Comparison of ENCODE assay signal across 13 cellular contexts in genomic region chr9:135939351-135940265, GRCh38. TPM values are rescaled to one million over a fixed set of nuclear protein-coding genes. Genes with fewer than 3 reads are reported as not detected.
DNase-seq lines count a peak whose midpoint lies in the region; ATAC-seq, FAIRE-seq and TF ChIP-seq lines count a peak whose summit lies in the region.
"Had no signal": no experiment of that assay in that cellular context is flagged by ENCODE, and none has a peak within 500 bp of the region (broad histone marks: within the 10 kb centered on the region; RNA-seq: fewer than 3 reads in every experiment).

No MANE protein-coding gene starts in this region.

- H3K27me3 Mint-ChIP-seq in astrocyte (ENCODE audit: low read depth, unreplicated experiment), result no peaks in the 10 kb centered on the region

- peaks cover 4% of the 10 kb centered on the region for H3K36me3 ChIP-seq in astrocyte (ENCODE audit: insufficient read depth, low read length)

- H3K4me1 ChIP-seq in astrocyte (ENCODE audit: insufficient read depth, low read length), result no peaks in the 10 kb centered on the region
- H3K4me1 ChIP-seq: parathyroid adenoma had no signal

- H3K27me3 ChIP-seq in astrocyte (ENCODE audit: insufficient read depth, low read length), result no peaks in the 10 kb centered on the region
- H3K27me3 ChIP-seq: BLaER1 treated with 17β-estradiol and CSF1 and Interleukin-3, amounts not matched to agents 10 nM and 100 nM had no signal

- H3K4me3 Mint-ChIP-seq in astrocyte (ENCODE audit: unreplicated experiment), result peak overlapping the region; percentile 45

- peaks cover 22% of the 10 kb centered on the region for H3K36me3 Mint-ChIP-seq in astrocyte (ENCODE audit: low read depth, unreplicated experiment)

- DNase-seq in KBM-7 (peak; percentile 40), astrocyte (ENCODE audit: low read depth) (no peak), EL (no peak), HuH-7 (ENCODE audit: low spot score) (no peak), amniotic stem cell (lab: John Stamatoyannopoulos, UW) (no peak)
- peak; percentile 61 to 77 for DNase-seq in activated CD4-positive, alpha-beta T cell treated with anti-CD3 and anti-CD28 coated beads, Interleukin-2, amount 50 U/mL, for 48 hours
- peak in 2 of 3 donors; percentile 20 to 41 for DNase-seq in stimulated activated CD4-positive, alpha-beta T cell treated with anti-CD3 and anti-CD28 coated beads, TNF-alpha, amount 100 ng/mL, for 48 hours (ENCODE audit: low read depth in 3 of 3)
- DNase-seq: islet precursor cell, NCI-H187 had no signal

- FAIRE-seq in astrocyte (lab: Jason Lieb, UNC), result no peak

- peaks cover 10% of the 10 kb centered on the region for H4K20me1 ChIP-seq in astrocyte (ENCODE audit: insufficient read depth, low read length)

- no peaks in the 10 kb centered on the region for H3K9me3 Mint-ChIP-seq in astrocyte (ENCODE audit: unreplicated experiment)

- H3K4me3 ChIP-seq in astrocyte (ENCODE audit: insufficient read depth, low read depth, low read length), result no peak overlapping the region
- H3K4me3 ChIP-seq: BLaER1 treated with 17β-estradiol and CSF1 and Interleukin-3, amounts not matched to agents 10 nM and 100 nM; thoracic aorta had no signal

- in situ Hi-C loops in KBM-7 (cut with MboI; ENCODE audit: low pct_unique_long_range_greater_than_20kb, low sequenced_read_pairs), result no loop called here

- no peaks in the 10 kb centered on the region for H3K4me1 Mint-ChIP-seq in astrocyte (ENCODE audit: low read depth, unreplicated experiment)

- no peak overlapping the region for H2AFZ ChIP-seq in astrocyte (ENCODE audit: low read depth, low read length)
- H2AFZ ChIP-seq: parathyroid adenoma had no signal

- no peak overlapping the region for H3K27ac Mint-ChIP-seq in astrocyte (ENCODE audit: unreplicated experiment)

- H3K4me2 ChIP-seq in astrocyte (ENCODE audit: low read length), result no peak overlapping the region
- H3K4me2 ChIP-seq: BLaER1 treated with 17β-estradiol and CSF1 and Interleukin-3, amounts not matched to agents 10 nM and 100 nM had no signal

- H3K9ac ChIP-seq in astrocyte (ENCODE audit: low read length), result no peak overlapping the region
- H3K9ac ChIP-seq: parathyroid adenoma had no signal

- no peaks in the 10 kb centered on the region for H3K9me3 ChIP-seq in astrocyte (ENCODE audit: insufficient read depth, low read depth, low read length)
- H3K9me3 ChIP-seq: thoracic aorta had no signal

- no peaks in the 10 kb centered on the region for H3K79me2 ChIP-seq in astrocyte (ENCODE audit: insufficient read depth, low read length)

- no peak overlapping the region for H3K27ac ChIP-seq in astrocyte (ENCODE audit: low read depth, low read length)
- H3K27ac ChIP-seq: BLaER1 treated with 17β-estradiol and CSF1 and Interleukin-3, amounts not matched to agents 10 nM and 100 nM; parathyroid adenoma; thoracic aorta had no signal

- no peak for TF ChIP-seq CTCF in astrocyte (IDR thresholded peaks at IDR 0.05; ENCODE audit: insufficient read depth, low read depth, low read length)

- no peak for ATAC-seq in GM19463 (IDR thresholded peaks at IDR 0.05; ENCODE audit: unreplicated experiment)

RNA-seq across cellular contexts. Expression of gene UBAC1, which starts 21.6 kb away (rescaled TPM):
- 31.8 and 32.5 TPM in 2 replicates for total RNA-seq in astrocyte

RNA-seq across cellular contexts. Expression of gene CAMSAP1, which starts 32.3 kb away (rescaled TPM):
- 27.3 and 34.8 TPM in 2 replicates for total RNA-seq in astrocyte

Comparison
In these comparisons a context has a peak if more than half of its experiments do, and no peak if none do; other contexts are left out.
1. DNase-seq: peak in KBM-7 (single experiment), activated CD4-positive, alpha-beta T cell treated with anti-CD3 and anti-CD28 coated beads, Interleukin-2, amount 50 U/mL, for 48 hours (2 of 2) and stimulated activated CD4-positive, alpha-beta T cell treated with anti-CD3 and anti-CD28 coated beads, TNF-alpha, amount 100 ng/mL, for 48 hours (2 of 3); none in astrocyte (single experiment), EL (single experiment), HuH-7 (single experiment) and amniotic stem cell (single experiment).